Comparison of ENCODE assay signal across 24 cellular contexts in the genomic region with DNA sequence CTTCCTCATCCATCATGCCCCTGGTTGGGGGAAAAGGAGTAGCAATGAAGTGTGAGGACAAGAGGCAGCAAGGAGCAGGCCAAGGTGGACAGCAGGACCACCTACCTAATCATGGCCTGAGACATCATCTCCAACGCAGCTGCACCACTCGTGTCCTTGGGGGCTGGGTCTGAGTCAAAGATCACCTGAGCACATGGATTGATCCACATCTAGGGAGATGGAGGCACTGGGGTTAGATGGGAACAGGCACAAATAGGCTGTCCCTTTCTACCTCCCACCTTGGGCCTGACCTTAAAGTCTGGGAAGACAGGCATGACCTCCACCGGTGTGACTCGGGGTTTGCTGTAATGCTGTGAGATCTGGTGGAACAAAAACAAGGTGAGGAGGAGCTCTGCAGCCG. TPM values are rescaled to one million over a fixed set of nuclear protein-coding genes. Genes with fewer than 3 reads are reported as not detected.
DNase-seq lines count a peak whose midpoint lies in the region; ATAC-seq, FAIRE-seq and TF ChIP-seq lines count a peak whose summit lies in the region.
"Had no signal": no experiment of that assay in that cellular context is flagged by ENCODE, and none has a peak within 500 bp of the region (broad histone marks: within the 10 kb centered on the region; RNA-seq: fewer than 3 reads in every experiment).

No MANE protein-coding gene starts in this region.

- peaks cover 49% of the 10 kb centered on the region for H3K36me3 Mint-ChIP-seq in T-helper 2 cell treated with Interferon-gamma antibody and Interleukin-4, amounts not matched to agents 5 μg/mL and 100 μg/mL, for 36 hours (ENCODE audit: low read depth)

- H3K79me2 ChIP-seq in OCI-LY7 (ENCODE audit: insufficient read depth, low read depth, low read length) (peaks cover 25% of the 10 kb centered on the region), osteoblast (ENCODE audit: insufficient read depth, low read length) (peaks cover 35% of the 10 kb centered on the region)

- H3K27me3 ChIP-seq in bronchial epithelial cell (ENCODE audit: control insufficient read depth, insufficient read depth, low read length) = no peaks in the 10 kb centered on the region
- H3K27me3 ChIP-seq in osteoblast (ENCODE audit: insufficient read depth, low read length) = no peaks in the 10 kb centered on the region
- H3K27me3 ChIP-seq in heart right ventricle = no peaks in the 10 kb centered on the region
- H3K27me3 ChIP-seq: tibial artery had no signal

- no peaks in the 10 kb centered on the region for H3K27me3 Mint-ChIP-seq in T-helper 2 cell treated with Interferon-gamma antibody and Interleukin-4, amounts not matched to agents 5 μg/mL and 100 μg/mL, for 36 hours (ENCODE audit: low read depth)
- H3K27me3 Mint-ChIP-seq: dendritic cell treated with granulocyte-macrophage colony-stimulating factor and Interleukin-4, amounts not matched to agents 40 ng/mL and 50 ng/mL, for 4 days had no signal

- H3K4me3 ChIP-seq in OCI-LY7 (ENCODE audit: low read depth, low read length, poor library complexity, severe bottlenecking) = no peak overlapping the region
- no peak overlapping the region for H3K4me3 ChIP-seq in bronchial epithelial cell (ENCODE audit: low read depth, low read length)
- no peak overlapping the region for H3K4me3 ChIP-seq in osteoblast (ENCODE audit: insufficient read depth, low read length)
- H3K4me3 ChIP-seq in heart right ventricle = no peak overlapping the region
- H3K4me3 ChIP-seq: GM23248, tibial artery had no signal

- WGBS in heart right ventricle, 2 donors = 87 to 89% methylated on average over 5 of the region's 5 CpGs

- H3K4me2 ChIP-seq in OCI-LY7 (ENCODE audit: low read length) (no peak overlapping the region), osteoblast (ENCODE audit: insufficient read depth, low read length) (no peak overlapping the region)

- intact Hi-C loops in OCI-LY7 (cut with micrococcal nuclease; ENCODE audit: unreplicated experiment) (no loop called here), heart right ventricle (cut with DNase I) (loop anchor here in 1 of 10 donors (5.0 kb wide), 1 partner anchor 46 kb away; a partner anchor contains a TSS)

- POLR2A ChIA-PET in OCI-LY7 (lab: Charles Lee) = no interaction called here

- H3K4me3 Mint-ChIP-seq in T-helper 2 cell treated with Interferon-gamma antibody and Interleukin-4, amounts not matched to agents 5 μg/mL and 100 μg/mL, for 36 hours = peak overlapping the region; percentile 13
- H3K4me3 Mint-ChIP-seq: dendritic cell treated with granulocyte-macrophage colony-stimulating factor and Interleukin-4, amounts not matched to agents 40 ng/mL and 50 ng/mL, for 4 days had no signal

- H2AFZ ChIP-seq in OCI-LY7 (ENCODE audit: low read length) = no peak overlapping the region
- no peak overlapping the region for H2AFZ ChIP-seq in osteoblast (ENCODE audit: low read length)
- H2AFZ ChIP-seq: GM23248 had no signal

- CTCF ChIA-PET in OCI-LY7 (lab: Charles Lee; ENCODE audit: unreplicated experiment) = no interaction called here

- BruUV-seq in OCI-LY7 (replicated peaks; lab: Mats Ljungman, UMichigan) = TSS peak; percentile 75

- peak; percentile 7 for FAIRE-seq in bronchial epithelial cell (lab: Jason Lieb, UNC)
- FAIRE-seq: HTR-8/SVneo, RCC 7860 had no signal

- H3K36me3 ChIP-seq in OCI-LY7 (ENCODE audit: insufficient read depth, low read length) (peaks cover 60% of the 10 kb centered on the region), bronchial epithelial cell (ENCODE audit: control insufficient read depth, insufficient read depth, low read length) (peaks cover 35% of the 10 kb centered on the region), osteoblast (ENCODE audit: insufficient read depth, low read length) (peaks cover 59% of the 10 kb centered on the region), heart right ventricle (peaks cover 0 to 72% (median 46%) of the 10 kb centered on the region in 9 donors)

- DNase-seq in T-helper 2 cell treated with Interferon-gamma antibody and Interleukin-4, amounts not matched to agents 5 μg/mL and 100 μg/mL, for 36 hours (ENCODE audit: low spot score) = no peak
- DNase-seq in T-helper 2 cell (no peak), OCI-LY7 (ENCODE audit: low spot score) (no peak), bronchial epithelial cell (ENCODE audit: low read depth) (no peak), osteoblast (ENCODE audit: insufficient read length, low spot score, missing footprints) (peak; percentile 18), caudate nucleus (lab: John Stamatoyannopoulos, UW) (no peak), islet precursor cell (no peak), heart right ventricle (no peak)
- DNase-seq: 8988T; activated CD4-positive, CD25-positive, alpha-beta regulatory T cell; activated T-cell treated with anti-CD3 and anti-CD28 coated beads for 4 hours; EL; GM23248; mesenchymal stem cell; NCI-H2081; NCI-H526 treated with DMSO at 0.1 percent for 48 hours; nucleus accumbens; stimulated activated CD4-positive, alpha-beta T cell treated with anti-CD3 and anti-CD28 coated beads, Interleukin-2, amount 100 ng/mL, for 48 hours; SW 1271; tibial artery had no signal

- no peaks in the 10 kb centered on the region for H3K9me3 ChIP-seq in OCI-LY7 (ENCODE audit: low read length)
- no peaks in the 10 kb centered on the region for H3K9me3 ChIP-seq in osteoblast (ENCODE audit: low read depth, low read length)
- H3K9me3 ChIP-seq in heart right ventricle = no peaks in the 10 kb centered on the region
- H3K9me3 ChIP-seq: tibial artery had no signal

- no peaks in the 10 kb centered on the region for H3K9me2 ChIP-seq in OCI-LY7 (ENCODE audit: insufficient read depth, low read length)

- H3K27ac ChIP-seq in OCI-LY7 (ENCODE audit: low read depth, low read length, poor library complexity, severe bottlenecking) = no peak overlapping the region
- no peak overlapping the region for H3K27ac ChIP-seq in osteoblast (ENCODE audit: low read depth, low read length)
- H3K27ac ChIP-seq in caudate nucleus (ENCODE audit: low read depth, low read length) = no peak overlapping the region
- no peak overlapping the region for H3K27ac ChIP-seq in heart right ventricle
- H3K27ac ChIP-seq: GM23248 had no signal

- H3K27ac Mint-ChIP-seq in T-helper 2 cell treated with Interferon-gamma antibody and Interleukin-4, amounts not matched to agents 5 μg/mL and 100 μg/mL, for 36 hours = peak overlapping the region; percentile 98
- H3K27ac Mint-ChIP-seq: dendritic cell treated with granulocyte-macrophage colony-stimulating factor and Interleukin-4, amounts not matched to agents 40 ng/mL and 50 ng/mL, for 4 days had no signal

- H3K9me3 Mint-ChIP-seq in T-helper 2 cell treated with Interferon-gamma antibody and Interleukin-4, amounts not matched to agents 5 μg/mL and 100 μg/mL, for 36 hours = no peaks in the 10 kb centered on the region
- H3K9me3 Mint-ChIP-seq: dendritic cell treated with granulocyte-macrophage colony-stimulating factor and Interleukin-4, amounts not matched to agents 40 ng/mL and 50 ng/mL, for 4 days had no signal

- no peak for ATAC-seq in heart right ventricle
- ATAC-seq: sciatic nerve had no signal

- TF ChIP-seq CTCF in OCI-LY7 (conservative IDR thresholded peaks at IDR 0.05; ENCODE audit: low read length) (no peak), bronchial epithelial cell (IDR thresholded peaks at IDR 0.05; ENCODE audit: insufficient read depth, low read length, severe bottlenecking) (no peak), osteoblast (IDR thresholded peaks at IDR 0.05; ENCODE audit: extremely low read depth, low read depth, low read length) (no peak), heart right ventricle (IDR thresholded peaks at IDR 0.05) (no peak)

- H3K4me1 ChIP-seq in OCI-LY7 (ENCODE audit: insufficient read depth, low read length, poor library complexity, severe bottlenecking) = peaks cover 23% of the 10 kb centered on the region
- H3K4me1 ChIP-seq in osteoblast (ENCODE audit: insufficient read depth, low read length) = peaks cover 17% of the 10 kb centered on the region
- H3K4me1 ChIP-seq in heart right ventricle = peaks cover 12 to 27% (median 22%) of the 10 kb centered on the region in 9 donors

- H4K20me1 ChIP-seq in OCI-LY7 (ENCODE audit: insufficient read depth, low read length) (0 out of 2 replicates have a peak, but pooled peaks cover 2% of the 10 kb centered on the region), osteoblast (ENCODE audit: insufficient read depth, low read length) (no peaks in the 10 kb centered on the region)

- peaks cover 11% of the 10 kb centered on the region for H3K4me1 Mint-ChIP-seq in T-helper 2 cell treated with Interferon-gamma antibody and Interleukin-4, amounts not matched to agents 5 μg/mL and 100 μg/mL, for 36 hours (ENCODE audit: low read depth)

RNA-seq across cellular contexts. Expression of a gene that starts 2.2 kb away (rescaled TPM):
- 33.1 and 35.4 TPM in 2 replicates for total RNA-seq in OCI-LY7 (2014; rRNA removed; shearing (Covaris generic))
- total RNA-seq in OCI-LY7 (2022) (45.9 and 46.8 TPM in 2 replicates), bronchial epithelial cell (31.6 and 59.9 TPM in 2 replicates), osteoblast (29.3 and 29.8 TPM in 2 replicates), heart right ventricle (10 to 100 TPM; 34.3 to 46.4 (median 38.8) TPM)
- polyA plus RNA-seq in heart right ventricle = 10 to 100 TPM; 24.1 to 48.2 TPM

RNA-seq across cellular contexts. Expression of a gene that starts 2.5 kb away (rescaled TPM):
- total RNA-seq in OCI-LY7 (2014; rRNA removed; shearing (Covaris generic)) = 15.7 and 28.3 TPM in 2 replicates
- total RNA-seq in OCI-LY7 (2022) = 31.2 and 31.3 TPM in 2 replicates
- 6.8 and 7.7 TPM in 2 replicates for total RNA-seq in bronchial epithelial cell
- total RNA-seq in osteoblast = 19.9 and 23.0 TPM in 2 replicates
- 10 to 100 TPM; 22.9 to 32.3 (median 27.1) TPM for total RNA-seq in heart right ventricle
- 10 to 100 TPM; 16.2 to 30.8 TPM for polyA plus RNA-seq in heart right ventricle

RNA-seq across cellular contexts. Expression of a gene that starts 18.0 kb away (rescaled TPM):
- total RNA-seq in OCI-LY7 (2014; rRNA removed; shearing (Covaris generic)) = 19.4 and 21.8 TPM in 2 replicates
- 55.9 and 57.2 TPM in 2 replicates for total RNA-seq in OCI-LY7 (2022)
- total RNA-seq in bronchial epithelial cell = 3.4 and 5.0 TPM in 2 replicates
- total RNA-seq in osteoblast = 6.2 and 6.5 TPM in 2 replicates
- total RNA-seq in heart right ventricle = 100 to 1,000 TPM in 2 of 10 donors, 10 to 100 TPM in 8; 22.8 to 194 (median 48.1) TPM
- 10 to 100 TPM; 60.2 to 63.2 TPM for polyA plus RNA-seq in heart right ventricle

RNA-seq across cellular contexts. Expression of a gene that starts 23.8 kb away (rescaled TPM):
- total RNA-seq in OCI-LY7 (2014; rRNA removed; shearing (Covaris generic)) = 28.3 and 30.4 TPM in 2 replicates
- total RNA-seq in OCI-LY7 (2022) (65.9 and 68.2 TPM in 2 replicates), bronchial epithelial cell (3.3 and 5.3 TPM in 2 replicates), osteoblast (21.4 and 21.5 TPM in 2 replicates), heart right ventricle (10 to 100 TPM in 9 of 10 donors, 1 to 10 TPM in 1; 8.3 to 23.1 (median 15.1) TPM)
- 10 to 100 TPM in 1 of 2 donors, 1 to 10 TPM in 1; 6.9 to 22.7 TPM for polyA plus RNA-seq in heart right ventricle

RNA-seq across cellular contexts. Expression of a gene that starts 46.4 kb away (rescaled TPM):
- total RNA-seq in OCI-LY7 (2014; rRNA removed; shearing (Covaris generic)) = 46.2 and 59.4 TPM in 2 replicates
- 60.0 and 68.8 TPM in 2 replicates for total RNA-seq in OCI-LY7 (2022)
- total RNA-seq in bronchial epithelial cell = 19.2 and 38.7 TPM in 2 replicates
- 85.0 and 85.5 TPM in 2 replicates for total RNA-seq in osteoblast
- 10 to 100 TPM; 35.5 to 60.4 (median 47.2) TPM for total RNA-seq in heart right ventricle
- polyA plus RNA-seq in heart right ventricle = 10 to 100 TPM; 59.2 to 92.8 TPM
